9 cellular contexts compared by ENCODE assay signal in the genomic region with DNA sequence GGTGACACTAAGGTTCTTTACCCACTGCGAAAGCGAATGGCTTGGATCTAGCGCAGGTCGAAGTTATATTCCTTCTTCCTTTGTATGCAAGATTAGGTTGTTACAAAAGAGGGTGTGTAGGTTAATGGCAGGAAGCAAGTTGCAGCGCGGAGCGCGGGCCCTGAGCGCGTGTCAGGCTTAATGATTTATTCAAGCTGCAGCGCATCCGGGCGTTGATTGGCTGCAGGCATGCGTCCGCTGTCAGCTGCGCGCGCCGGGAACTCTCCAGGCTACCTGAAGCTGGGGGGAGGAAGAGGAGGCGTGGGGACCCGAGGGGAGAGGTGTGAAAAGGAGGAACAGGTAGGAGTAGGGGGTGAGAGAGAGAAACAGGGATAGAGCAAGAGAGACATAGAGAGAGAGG. TPM values are rescaled to one million over a fixed set of nuclear protein-coding genes. Genes with fewer than 3 reads are reported as not detected.
DNase-seq lines count a peak whose midpoint lies in the region; ATAC-seq and TF ChIP-seq lines count a peak whose summit lies in the region.
"Had no signal": no experiment of that assay in that cellular context is flagged by ENCODE, and none has a peak within 500 bp of the region (broad histone marks: within the 10 kb centered on the region; RNA-seq: fewer than 3 reads in every experiment).

No MANE protein-coding gene starts in this region.

- H3K4me3 Mint-ChIP-seq in T-helper 1 cell treated with Interleukin-12 subunit alpha and Interleukin-12 subunit beta and Interleukin-4 antibody, amounts not matched to agents 30 μg/mL and 1 μg/mL, for 36 hours: peak overlapping the region; percentile 85

- POLR2A ChIA-PET in HEK293 (lab: Yijun Ruan, JAX): no interaction called here

- TF ChIP-seq POLR2A in erythroblast (IDR thresholded peaks at IDR 0.05; ENCODE audit: low read length): no peak

- ATAC-seq in left lobe of liver: peak; percentile 67

- intact Hi-C loops in left ventricle myocardium inferior (cut with micrococcal nuclease): no loop called here

- H3K36me3 ChIP-seq in HEK293 (ENCODE audit: control insufficient read depth in 2 of 2, insufficient read depth in 1 of 2, low read length in 2 of 2) (no peaks in the 10 kb centered on the region), left ventricle myocardium inferior (no peaks in the 10 kb centered on the region)
- H3K36me3 ChIP-seq: SJSA1 had no signal

- H3K9me3 ChIP-seq in HEK293 (ENCODE audit: control insufficient read depth, insufficient read depth, low read depth, low read length) (no peaks in the 10 kb centered on the region), left ventricle myocardium inferior (replicated peaks) (peaks cover 14% of the 10 kb centered on the region)
- H3K9me3 ChIP-seq: SJSA1 had no signal

- H3K36me3 Mint-ChIP-seq in T-helper 1 cell treated with Interleukin-12 subunit alpha and Interleukin-12 subunit beta and Interleukin-4 antibody, amounts not matched to agents 30 μg/mL and 1 μg/mL, for 36 hours (ENCODE audit: low read depth): peaks cover 6% of the 10 kb centered on the region

- peaks cover 99% of the 10 kb centered on the region for H3K27me3 ChIP-seq in left ventricle myocardium inferior (ENCODE audit: low read depth)

- H3K4me3 ChIP-seq in HEK293 (ENCODE audit: low read depth, low read length) (peak overlapping the region; percentile 5; the same call in 1 of the 2 replicates), left ventricle myocardium inferior (no peak overlapping the region)
- H3K4me3 ChIP-seq: SJSA1 had no signal

- DNase-seq in DMS53 (lab: John Stamatoyannopoulos, UW): peak; percentile 99
- no peak for DNase-seq in left lobe of liver (ENCODE audit: low spot score)
- DNase-seq in NCI-H2107 treated with DMSO at 0.1 percent for 48 hours (lab: John Stamatoyannopoulos, UW; ENCODE audit: unreplicated experiment): no peak
- no peak for DNase-seq in erythroblast (lab: John Stamatoyannopoulos, UW)
- DNase-seq in CD1c-positive myeloid dendritic cell (ENCODE audit: extremely low spot score): no peak
- no peak for DNase-seq in left ventricle myocardium inferior

- no peak overlapping the region for H3K27ac Mint-ChIP-seq in T-helper 1 cell treated with Interleukin-12 subunit alpha and Interleukin-12 subunit beta and Interleukin-4 antibody, amounts not matched to agents 30 μg/mL and 1 μg/mL, for 36 hours

- H3K4me1 Mint-ChIP-seq in T-helper 1 cell treated with Interleukin-12 subunit alpha and Interleukin-12 subunit beta and Interleukin-4 antibody, amounts not matched to agents 30 μg/mL and 1 μg/mL, for 36 hours (ENCODE audit: low read depth): peaks cover 12% of the 10 kb centered on the region

- H3K9me3 Mint-ChIP-seq in T-helper 1 cell treated with Interleukin-12 subunit alpha and Interleukin-12 subunit beta and Interleukin-4 antibody, amounts not matched to agents 30 μg/mL and 1 μg/mL, for 36 hours: peaks cover 9% of the 10 kb centered on the region

- no peak for TF ChIP-seq CTCF in HEK293 (tag by site-specific recombination; IDR thresholded peaks at IDR 0.05)
- TF ChIP-seq CTCF in left ventricle myocardium inferior (IDR thresholded peaks at IDR 0.05; ENCODE audit: borderline replicate concordance): no peak

- H3K27ac ChIP-seq in HEK293 (ENCODE audit: extremely low read depth, low read depth, low read length) (no peak overlapping the region), left ventricle myocardium inferior (replicated peaks) (no peak overlapping the region)
- H3K27ac ChIP-seq: SJSA1 had no signal

- CTCF ChIA-PET in HEK293 (lab: Yijun Ruan, JAX): no interaction called here

- H3K4me1 ChIP-seq in HEK293 (ENCODE audit: control insufficient read depth, insufficient read depth, low read length) (no peaks in the 10 kb centered on the region), left ventricle myocardium inferior (peaks cover 4% of the 10 kb centered on the region)
- H3K4me1 ChIP-seq: SJSA1 had no signal

- peaks cover 89% of the 10 kb centered on the region for H3K27me3 Mint-ChIP-seq in T-helper 1 cell treated with Interleukin-12 subunit alpha and Interleukin-12 subunit beta and Interleukin-4 antibody, amounts not matched to agents 30 μg/mL and 1 μg/mL, for 36 hours (ENCODE audit: low read depth)

TF ChIP-seq in HEK293, 187 proteins besides CTCF, POLR2A, EP300 and RAD21:
- TF ChIP-seq ZNF48 (tag by site-specific recombination; IDR thresholded peaks at IDR 0.05) (no peak), HOXD13 (CRISPR knock-in tag; IDR thresholded peaks at IDR 0.05; ENCODE audit: borderline replicate concordance) (no peak), ZFP69B (tag by site-specific recombination; IDR thresholded peaks at IDR 0.05) (no peak), ZXDB (tag by site-specific recombination; IDR thresholded peaks at IDR 0.05) (no peak), ZNF654 (tag by site-specific recombination; IDR thresholded peaks at IDR 0.05; ENCODE audit: low read depth) (no peak), ZBTB21 (tag by site-specific recombination; IDR thresholded peaks at IDR 0.05) (no peak), ZBTB7A (tag by site-specific recombination; IDR thresholded peaks at IDR 0.05; ENCODE audit: low read depth) (no peak), ZNF394 (tag by site-specific recombination; IDR thresholded peaks at IDR 0.05; ENCODE audit: borderline replicate concordance) (no peak)

RNA-seq across cellular contexts. Expression of a gene that starts 7.4 kb away (rescaled TPM):
- total RNA-seq in left lobe of liver (not detected), left ventricle myocardium inferior (not detected)
- total RNA-seq: SJSA1 had no signal

RNA-seq across cellular contexts. Expression of a gene that starts 47.8 kb away (rescaled TPM):
- total RNA-seq in left lobe of liver (1,162 TPM), left ventricle myocardium inferior (not detected)
- total RNA-seq: SJSA1 had no signal

Comparison
In these comparisons a context has a peak if more than half of its experiments do, and no peak if none do; other contexts are left out.
1. RNA of a gene that starts 47.8 kb away (total RNA-seq): 1,162 TPM in left lobe of liver (single experiment); not detected in left ventricle myocardium inferior (single experiment); every median in the first group is over 1,000 times any median in the second.